ENCODE assay signal across 1 cellular context in the genomic region with DNA sequence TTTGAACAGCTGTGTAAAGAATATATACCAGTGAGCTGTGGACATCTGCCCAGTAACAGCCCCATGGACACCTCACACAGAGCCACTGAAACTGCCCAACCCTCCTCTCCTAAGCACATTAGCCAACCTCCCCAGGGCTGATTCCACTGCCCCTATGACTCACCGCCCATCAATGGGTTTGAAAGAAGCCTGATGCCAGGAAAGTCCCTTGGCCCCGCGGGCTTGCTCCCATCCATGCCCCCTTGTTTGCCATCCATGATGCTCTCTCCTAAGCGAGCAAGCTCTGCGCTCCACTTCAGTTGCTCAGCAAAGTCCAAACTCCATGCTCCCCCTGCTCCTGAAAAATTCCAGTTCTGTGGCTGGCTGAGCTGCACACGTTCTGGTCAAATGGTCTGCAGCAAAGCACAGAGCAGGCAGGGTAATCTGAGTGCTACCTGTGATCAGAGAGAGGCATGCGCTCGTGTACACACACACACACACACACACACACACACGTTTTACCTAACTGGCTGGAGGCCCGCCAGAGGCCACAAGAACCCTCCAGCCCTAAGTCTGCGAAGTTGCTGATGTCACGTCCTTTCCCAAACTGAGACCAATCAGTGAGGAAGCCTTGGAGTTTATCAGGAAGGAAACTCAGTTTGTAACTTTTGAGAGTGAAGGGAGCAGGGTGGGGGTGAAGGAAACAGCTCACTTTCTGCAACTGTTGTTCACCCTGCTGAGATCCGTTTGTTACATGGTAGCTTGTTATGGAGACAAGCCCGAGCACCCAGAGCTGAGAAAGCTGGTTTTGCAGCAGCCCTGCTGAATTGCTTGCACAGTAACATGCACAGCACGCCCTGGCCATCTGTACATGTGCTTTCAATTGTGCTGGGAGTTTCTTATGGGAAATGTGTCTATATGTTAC.
TF ChIP-seq lines count a peak whose summit lies in the region.

TSS of gene ASB9 (minus strand) at position 466 of the 904 bp plus-strand sequence. CDS start at position 257, 209 bp downstream.

TF ChIP-seq in K562, 482 proteins besides CTCF, POLR2A, EP300 and RAD21 (continued from another document):
- TF ChIP-seq, protein P1, sequence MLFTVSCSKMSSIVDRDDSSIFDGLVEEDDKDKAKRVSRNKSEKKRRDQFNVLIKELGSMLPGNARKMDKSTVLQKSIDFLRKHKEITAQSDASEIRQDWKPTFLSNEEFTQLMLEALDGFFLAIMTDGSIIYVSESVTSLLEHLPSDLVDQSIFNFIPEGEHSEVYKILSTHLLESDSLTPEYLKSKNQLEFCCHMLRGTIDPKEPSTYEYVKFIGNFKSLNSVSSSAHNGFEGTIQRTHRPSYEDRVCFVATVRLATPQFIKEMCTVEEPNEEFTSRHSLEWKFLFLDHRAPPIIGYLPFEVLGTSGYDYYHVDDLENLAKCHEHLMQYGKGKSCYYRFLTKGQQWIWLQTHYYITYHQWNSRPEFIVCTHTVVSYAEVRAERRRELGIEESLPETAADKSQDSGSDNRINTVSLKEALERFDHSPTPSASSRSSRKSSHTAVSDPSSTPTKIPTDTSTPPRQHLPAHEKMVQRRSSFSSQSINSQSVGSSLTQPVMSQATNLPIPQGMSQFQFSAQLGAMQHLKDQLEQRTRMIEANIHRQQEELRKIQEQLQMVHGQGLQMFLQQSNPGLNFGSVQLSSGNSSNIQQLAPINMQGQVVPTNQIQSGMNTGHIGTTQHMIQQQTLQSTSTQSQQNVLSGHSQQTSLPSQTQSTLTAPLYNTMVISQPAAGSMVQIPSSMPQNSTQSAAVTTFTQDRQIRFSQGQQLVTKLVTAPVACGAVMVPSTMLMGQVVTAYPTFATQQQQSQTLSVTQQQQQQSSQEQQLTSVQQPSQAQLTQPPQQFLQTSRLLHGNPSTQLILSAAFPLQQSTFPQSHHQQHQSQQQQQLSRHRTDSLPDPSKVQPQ (CRISPR knock-in tag; IDR thresholded peaks at IDR 0.05; ENCODE audit: borderline replicate concordance) = no peak
